Comparison of ENCODE assay signal across 10 cellular contexts in the genomic region with DNA sequence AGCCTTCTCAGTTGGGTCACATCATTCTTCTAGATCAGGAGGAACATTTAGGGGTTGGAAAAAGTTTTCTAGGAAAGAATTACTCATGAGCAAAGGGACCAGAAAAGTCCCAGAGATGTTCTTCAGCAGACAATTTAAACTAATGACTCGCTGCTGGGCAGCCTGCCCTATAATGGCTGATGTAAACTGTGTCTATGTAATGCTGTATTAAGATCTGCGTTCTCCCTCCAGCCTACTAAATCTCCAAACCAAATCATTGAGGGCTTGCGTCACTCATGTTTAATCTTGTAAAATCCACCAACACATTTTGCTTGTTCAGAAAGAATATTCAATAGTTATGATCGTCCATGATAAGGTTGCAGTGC.
DNase-seq lines count a peak whose midpoint lies in the region; ATAC-seq and TF ChIP-seq lines count a peak whose summit lies in the region.
"Had no signal": no experiment of that assay in that cellular context is flagged by ENCODE, and none has a peak within 500 bp of the region (broad histone marks: within the 10 kb centered on the region; RNA-seq: fewer than 3 reads in every experiment).

No MANE protein-coding gene starts in this region.

- TF ChIP-seq EP300 in suprapubic skin (IDR thresholded peaks at IDR 0.05) = no peak

- H3K9me3 Mint-ChIP-seq in activated CD4-positive, alpha-beta T cell treated with anti-CD3 and anti-CD28 coated beads, Interleukin-2, amount 10 ng/mL, durations not matched to agents 24 days and 14 days = peaks cover 25% of the 10 kb centered on the region
- H3K9me3 Mint-ChIP-seq in T-helper 2 cell treated with Interferon-gamma antibody and Interleukin-4, amounts not matched to agents 5 μg/mL and 100 μg/mL, for 36 hours = peaks cover 7% of the 10 kb centered on the region

- H3K36me3 ChIP-seq in skeletal muscle tissue (ENCODE audit: control insufficient read depth in 3 of 3, insufficient read depth in 3 of 3, low read length in 3 of 3) = no peaks in the 10 kb centered on the region
- H3K36me3 ChIP-seq in suprapubic skin = no peaks in the 10 kb centered on the region

- intact Hi-C loops in activated CD4-positive, alpha-beta T cell treated with anti-CD3 and anti-CD28 coated beads, Interleukin-2, amount 10 ng/mL, durations not matched to agents 24 days and 14 days (cut with micrococcal nuclease) = loop anchor here (2.0 kb wide), 1 partner anchor 178 kb away; no protein-coding TSS in a partner anchor

- H3K27me3 ChIP-seq in skeletal muscle tissue (ENCODE audit: control insufficient read depth in 3 of 3, insufficient read depth in 3 of 3, low read length in 3 of 3) (no peaks in the 10 kb centered on the region), suprapubic skin (no peaks in the 10 kb centered on the region)

- no peak for TF ChIP-seq CTCF in suprapubic skin (IDR thresholded peaks at IDR 0.05)

- ATAC-seq in GM21360 (IDR thresholded peaks at IDR 0.05; ENCODE audit: unreplicated experiment) (no peak), HG03159 (IDR thresholded peaks at IDR 0.05; ENCODE audit: unreplicated experiment) (no peak)

- H3K36me3 Mint-ChIP-seq in activated CD4-positive, alpha-beta T cell treated with anti-CD3 and anti-CD28 coated beads, Interleukin-2, amount 10 ng/mL, durations not matched to agents 24 days and 14 days (ENCODE audit: low read depth) = peaks cover 51% of the 10 kb centered on the region
- H3K36me3 Mint-ChIP-seq in T-helper 2 cell treated with Interferon-gamma antibody and Interleukin-4, amounts not matched to agents 5 μg/mL and 100 μg/mL, for 36 hours (ENCODE audit: low read depth) = peaks cover 48% of the 10 kb centered on the region

- peaks cover 12 to 19% (median 14%) of the 10 kb centered on the region in 3 donors for H3K4me1 ChIP-seq in skeletal muscle tissue (ENCODE audit: control insufficient read depth in 3 of 3, insufficient read depth in 3 of 3, low read length in 3 of 3)
- H3K4me1 ChIP-seq in suprapubic skin = peaks cover 6% of the 10 kb centered on the region

- H3K4me1 Mint-ChIP-seq in activated CD4-positive, alpha-beta T cell treated with anti-CD3 and anti-CD28 coated beads, Interleukin-2, amount 10 ng/mL, durations not matched to agents 24 days and 14 days = peaks cover 76% of the 10 kb centered on the region
- peaks cover 80% of the 10 kb centered on the region for H3K4me1 Mint-ChIP-seq in T-helper 2 cell treated with Interferon-gamma antibody and Interleukin-4, amounts not matched to agents 5 μg/mL and 100 μg/mL, for 36 hours (ENCODE audit: low read depth)

- H3K27ac Mint-ChIP-seq in activated CD4-positive, alpha-beta T cell treated with anti-CD3 and anti-CD28 coated beads, Interleukin-2, amount 10 ng/mL, durations not matched to agents 24 days and 14 days = peak overlapping the region; percentile 100
- peak overlapping the region; percentile 90 for H3K27ac Mint-ChIP-seq in T-helper 2 cell treated with Interferon-gamma antibody and Interleukin-4, amounts not matched to agents 5 μg/mL and 100 μg/mL, for 36 hours

- no peak overlapping the region for H3K9ac ChIP-seq in skeletal muscle tissue (ENCODE audit: low read depth in 1 of 3, low read length in 3 of 3)

- no peak for TF ChIP-seq POLR2A in suprapubic skin (IDR thresholded peaks at IDR 0.05)

- no peak for DNase-seq in activated CD4-positive, alpha-beta T cell treated with anti-CD3 and anti-CD28 coated beads, Interleukin-2, amount 10 ng/mL, durations not matched to agents 24 days and 14 days
- no peak for DNase-seq in activated CD4-positive, alpha-beta T cell treated with anti-CD3 and anti-CD28 coated beads, Interleukin-2, amount 50 U/mL, for 48 hours
- no peak for DNase-seq in T-helper 2 cell treated with Interferon-gamma antibody and Interleukin-4, amounts not matched to agents 5 μg/mL and 100 μg/mL, for 36 hours (ENCODE audit: low spot score)
- DNase-seq in fibroblast of the conjunctiva (ENCODE audit: low read depth) (peak; percentile 93), suprapubic skin (ENCODE audit: low spot score in 2 of 2) (no peak)
- DNase-seq: NCI-H1436 treated with DMSO at 0.1 percent for 48 hours had no signal

- 56% methylated on average over 4 of the region's 4 CpGs for WGBS in suprapubic skin

- H3K9me3 ChIP-seq in skeletal muscle tissue (ENCODE audit: control insufficient read depth in 3 of 3, low read length in 3 of 3) = no peaks in the 10 kb centered on the region
- H3K9me3 ChIP-seq in suprapubic skin = no peaks in the 10 kb centered on the region

- H3K27me3 Mint-ChIP-seq in activated CD4-positive, alpha-beta T cell treated with anti-CD3 and anti-CD28 coated beads, Interleukin-2, amount 10 ng/mL, durations not matched to agents 24 days and 14 days = no peaks in the 10 kb centered on the region
- H3K27me3 Mint-ChIP-seq in T-helper 2 cell treated with Interferon-gamma antibody and Interleukin-4, amounts not matched to agents 5 μg/mL and 100 μg/mL, for 36 hours (ENCODE audit: low read depth) = no peaks in the 10 kb centered on the region

- H3K27ac ChIP-seq in skeletal muscle tissue (ENCODE audit: low read depth, low read length) = peak overlapping the region; percentile 17
- H3K27ac ChIP-seq in suprapubic skin = no peak overlapping the region
- H3K27ac ChIP-seq: C4-2B had no signal

- H3K4me3 ChIP-seq in skeletal muscle tissue (ENCODE audit: low read length in 3 of 3) = no peak overlapping the region
- H3K4me3 ChIP-seq in suprapubic skin = no peak overlapping the region

- H3K4me3 Mint-ChIP-seq in activated CD4-positive, alpha-beta T cell treated with anti-CD3 and anti-CD28 coated beads, Interleukin-2, amount 10 ng/mL, durations not matched to agents 24 days and 14 days = peak overlapping the region; percentile 50
- peak overlapping the region; percentile 55 for H3K4me3 Mint-ChIP-seq in T-helper 2 cell treated with Interferon-gamma antibody and Interleukin-4, amounts not matched to agents 5 μg/mL and 100 μg/mL, for 36 hours
